20 cellular contexts compared by ENCODE assay signal in the genomic region with DNA sequence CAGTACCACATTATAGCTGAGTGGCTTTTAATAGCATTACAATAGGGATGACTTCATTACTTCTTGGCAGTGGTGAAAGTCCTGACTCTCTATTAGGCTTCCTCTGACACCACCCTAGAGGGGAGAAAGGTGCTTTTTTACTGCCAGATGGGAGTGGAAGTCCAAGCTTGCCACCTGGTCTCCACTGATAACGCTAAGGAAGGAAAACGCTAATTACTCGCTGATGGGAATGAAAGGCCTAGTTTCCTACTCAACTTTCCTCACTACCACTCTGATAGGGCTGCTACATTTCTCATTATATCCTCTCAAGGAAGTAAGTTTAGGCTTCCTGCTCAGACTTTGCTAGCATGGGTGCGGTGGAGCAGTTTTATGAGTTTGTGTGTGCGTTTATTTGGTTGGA.
A peak's percentile ranks its signal among the peaks of the same experiment; 100 is the strongest.
DNase-seq lines count a peak whose midpoint lies in the region; ATAC-seq, FAIRE-seq and TF ChIP-seq lines count a peak whose summit lies in the region.
"Had no signal": no experiment of that assay in that cellular context is flagged by ENCODE, and none has a peak within 500 bp of the region (broad histone marks: within the 10 kb centered on the region; RNA-seq: fewer than 3 reads in every experiment).

No MANE protein-coding gene starts in this region.

- no peaks in the 10 kb centered on the region for H3K9me1 ChIP-seq in endothelial cell of umbilical vein (replicated peaks; ENCODE audit: control insufficient read depth, extremely low read depth, insufficient read depth, low read length)

- intact Hi-C loops in body of pancreas (cut with DNase I) (no loop called here), endothelial cell of umbilical vein (cut with micrococcal nuclease) (loop anchor here (1.0 to 10.0 kb wide), 2 partner anchors 270 to 692 kb away; no protein-coding TSS in a partner anchor), spleen (cut with DNase I; ENCODE audit: low total_unique reads) (no loop called here)

- no peaks in the 10 kb centered on the region for H3K79me2 ChIP-seq in endothelial cell of umbilical vein (ENCODE audit: control insufficient read depth, insufficient read depth, low read length)

- H2AFZ ChIP-seq in endothelial cell of umbilical vein (ENCODE audit: low read depth, low read length) = no peak overlapping the region
- H2AFZ ChIP-seq: GM23338, PC-9 had no signal

- no peaks in the 10 kb centered on the region for H4K20me1 ChIP-seq in endothelial cell of umbilical vein (replicated peaks; ENCODE audit: control insufficient read depth, extremely low read depth, insufficient read depth, low read length)

- H3K27me3 ChIP-seq in body of pancreas = no peaks in the 10 kb centered on the region
- no peaks in the 10 kb centered on the region for H3K27me3 ChIP-seq in endothelial cell of umbilical vein (ENCODE audit: control insufficient read depth in 2 of 2, insufficient read depth in 2 of 2, low read length in 2 of 2)
- H3K27me3 ChIP-seq in spleen (replicated peaks in 1 of 7) = peaks cover 0 to 15% (median 0%) of the 10 kb centered on the region in 7 donors

- H3K27ac ChIP-seq in body of pancreas = no peak overlapping the region
- no peak overlapping the region for H3K27ac ChIP-seq in endothelial cell of umbilical vein (ENCODE audit: insufficient read depth, low read depth, low read length)
- peak overlapping the region in 6 of 8 donors; percentile 11 to 68 (median 50) for H3K27ac ChIP-seq in spleen
- H3K27ac ChIP-seq: C4-2B, PC-9 had no signal

- CTCF ChIA-PET in endothelial cell of umbilical vein (lab: Charles Lee) = no interaction called here

- dilution Hi-C loops in endothelial cell of umbilical vein (cut with MboI; ENCODE audit: extremely low pct_ligation_motif_present, low sequenced_read_pairs) = no loop called here

- FAIRE-seq in endothelial cell of umbilical vein (lab: Jason Lieb, UNC) = no peak
- FAIRE-seq: GM12891, GM18507 had no signal

- H3K9me3 ChIP-seq in body of pancreas (no peaks in the 10 kb centered on the region), endothelial cell of umbilical vein (replicated peaks; ENCODE audit: control insufficient read depth, insufficient read depth, low read length) (no peaks in the 10 kb centered on the region), spleen (peaks cover 0 to 12% (median 0%) of the 10 kb centered on the region in 8 donors)

- TF ChIP-seq POLR2A in body of pancreas (IDR thresholded peaks at IDR 0.05) = no peak
- no peak for TF ChIP-seq POLR2A in endothelial cell of umbilical vein (IDR thresholded peaks at IDR 0.05; ENCODE audit: low read depth, low read length)
- no peak for TF ChIP-seq POLR2A in spleen (IDR thresholded peaks at IDR 0.05)

- H3K9ac ChIP-seq in endothelial cell of umbilical vein (replicated peaks; ENCODE audit: extremely low read depth, insufficient read depth, low read length) = no peak overlapping the region

- H3K4me3 ChIP-seq in body of pancreas = no peak overlapping the region
- no peak overlapping the region for H3K4me3 ChIP-seq in endothelial cell of umbilical vein (replicated peaks in 1 of 3; ENCODE audit: insufficient read depth in 1 of 3, low read depth in 1 of 3, low read length in 3 of 3)
- H3K4me3 ChIP-seq in spleen = no peak overlapping the region
- H3K4me3 ChIP-seq: GM23338, PC-9 had no signal

- H3K36me3 ChIP-seq in body of pancreas (replicated peaks in 1 of 2; ENCODE audit: insufficient read depth in 1 of 2, low read depth in 2 of 2) (no peaks in the 10 kb centered on the region), endothelial cell of umbilical vein (ENCODE audit: control insufficient read depth in 2 of 2, extremely low read depth in 1 of 2, insufficient read depth in 2 of 2, low read length in 2 of 2) (no peaks in the 10 kb centered on the region), spleen (no peaks in the 10 kb centered on the region)

- H3K4me1 ChIP-seq in body of pancreas = no peaks in the 10 kb centered on the region
- H3K4me1 ChIP-seq in endothelial cell of umbilical vein (ENCODE audit: control insufficient read depth, extremely low read depth, insufficient read depth, low read length) = no peaks in the 10 kb centered on the region
- H3K4me1 ChIP-seq in spleen = no peaks in the 10 kb centered on the region

- WGBS in body of pancreas, 2 donors = 55 to 73% methylated on average over 5 of the region's 5 CpGs
- WGBS in spleen, 5 donors = 15 to 50% (median 34%) methylated on average over 5 of the region's 5 CpGs

- no peak for TF ChIP-seq CTCF in body of pancreas (IDR thresholded peaks at IDR 0.05)
- TF ChIP-seq CTCF in endothelial cell of umbilical vein (IDR thresholded peaks at IDR 0.05; ENCODE audit: extremely low read depth in 1 of 2, insufficient read depth in 1 of 2, low read depth in 1 of 2, low read length in 2 of 2) = no peak
- TF ChIP-seq CTCF in spleen (IDR thresholded peaks at IDR 0.05 in 8 of 11, conservative IDR thresholded peaks at IDR 0.05 in 3 of 11) = no peak

- POLR2A ChIA-PET in endothelial cell of umbilical vein (lab: Charles Lee) = no interaction called here

- no TSS peak for BruUV-seq in endothelial cell of umbilical vein (replicated peaks; lab: Mats Ljungman, UMichigan)

- H3K4me2 ChIP-seq in endothelial cell of umbilical vein (ENCODE audit: insufficient read depth, low read length) = no peak overlapping the region
- H3K4me2 ChIP-seq: GM23338, PC-9 had no signal

- ATAC-seq in body of pancreas (peak; percentile 38), SK-N-SH treated with all-trans-retinoic acid at 6 μM for 48 hours (no peak)
- ATAC-seq: GM23338, HCT116 had no signal

- DNase-seq in body of pancreas = no peak
- peak; percentile 85 for DNase-seq in endothelial cell of umbilical vein (ENCODE audit: low read depth, low spot score)
- DNase-seq in lung microvascular endothelial cell (ENCODE audit: low read depth in 2 of 2) = peak; percentile 20 to 78
- DNase-seq in spleen = no peak
- DNase-seq in Kasumi-1 (lab: John Stamatoyannopoulos, UW) = no peak
- no peak for DNase-seq in SW480 (ENCODE audit: low spot score)
- DNase-seq: DMS 273 treated with DMSO at 0.1 percent for 48 hours, GF-D8, NCI-H1417 treated with DMSO at 0.1 percent for 48 hours, NCI-H1930, NCI-H2171, NCI-H446, NCI-H748 treated with DMSO at 0.1 percent for 48 hours, PC-9 had no signal

TF ChIP-seq in endothelial cell of umbilical vein, 7 proteins besides CTCF, POLR2A, EP300 and RAD21:
- no peak for TF ChIP-seq FOS (IDR thresholded peaks at IDR 0.05; ENCODE audit: borderline replicate concordance, insufficient read depth, low read length)
- peak; percentile 49 for TF ChIP-seq JUN (IDR thresholded peaks at IDR 0.05; ENCODE audit: borderline replicate concordance, insufficient read depth, insufficient read length, low read depth)

TF ChIP-seq in SK-N-SH treated with all-trans-retinoic acid at 6 μM for 48 hours, 23 proteins besides CTCF, POLR2A, EP300 and RAD21 (continues in another document):
- TF ChIP-seq BACH2 (CRISPR knock-in tag; IDR thresholded peaks at IDR 0.05; ENCODE audit: borderline replicate concordance) = no peak
- no peak for TF ChIP-seq CSDC2 (CRISPR knock-in tag; IDR thresholded peaks at IDR 0.05)
- TF ChIP-seq ESRRG (CRISPR knock-in tag; IDR thresholded peaks at IDR 0.05) = no peak
- no peak for TF ChIP-seq ZNF565 (CRISPR knock-in tag; conservative IDR thresholded peaks at IDR 0.05; ENCODE audit: low read depth)
- TF ChIP-seq PPARA (CRISPR knock-in tag; IDR thresholded peaks at IDR 0.05; ENCODE audit: borderline replicate concordance) = no peak
- TF ChIP-seq OSR1 (CRISPR knock-in tag; IDR thresholded peaks at IDR 0.05) = no peak
- TF ChIP-seq, protein P1, sequence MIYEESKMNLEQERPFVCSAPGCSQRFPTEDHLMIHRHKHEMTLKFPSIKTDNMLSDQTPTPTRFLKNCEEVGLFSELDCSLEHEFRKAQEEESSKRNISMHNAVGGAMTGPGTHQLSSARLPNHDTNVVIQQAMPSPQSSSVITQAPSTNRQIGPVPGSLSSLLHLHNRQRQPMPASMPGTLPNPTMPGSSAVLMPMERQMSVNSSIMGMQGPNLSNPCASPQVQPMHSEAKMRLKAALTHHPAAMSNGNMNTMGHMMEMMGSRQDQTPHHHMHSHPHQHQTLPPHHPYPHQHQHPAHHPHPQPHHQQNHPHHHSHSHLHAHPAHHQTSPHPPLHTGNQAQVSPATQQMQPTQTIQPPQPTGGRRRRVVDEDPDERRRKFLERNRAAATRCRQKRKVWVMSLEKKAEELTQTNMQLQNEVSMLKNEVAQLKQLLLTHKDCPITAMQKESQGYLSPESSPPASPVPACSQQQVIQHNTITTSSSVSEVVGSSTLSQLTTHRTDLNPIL (CRISPR knock-in tag; IDR thresholded peaks at IDR 0.05; ENCODE audit: low read depth) = no peak
- no peak for TF ChIP-seq RARB (CRISPR knock-in tag; IDR thresholded peaks at IDR 0.05)
- no peak for TF ChIP-seq ISL1 (CRISPR knock-in tag; IDR thresholded peaks at IDR 0.05)
- TF ChIP-seq ARNTL (CRISPR knock-in tag; IDR thresholded peaks at IDR 0.05; ENCODE audit: borderline replicate concordance, low read depth) = no peak
- TF ChIP-seq ZNF70 (CRISPR knock-in tag; IDR thresholded peaks at IDR 0.05) = no peak
- TF ChIP-seq, protein P2, sequence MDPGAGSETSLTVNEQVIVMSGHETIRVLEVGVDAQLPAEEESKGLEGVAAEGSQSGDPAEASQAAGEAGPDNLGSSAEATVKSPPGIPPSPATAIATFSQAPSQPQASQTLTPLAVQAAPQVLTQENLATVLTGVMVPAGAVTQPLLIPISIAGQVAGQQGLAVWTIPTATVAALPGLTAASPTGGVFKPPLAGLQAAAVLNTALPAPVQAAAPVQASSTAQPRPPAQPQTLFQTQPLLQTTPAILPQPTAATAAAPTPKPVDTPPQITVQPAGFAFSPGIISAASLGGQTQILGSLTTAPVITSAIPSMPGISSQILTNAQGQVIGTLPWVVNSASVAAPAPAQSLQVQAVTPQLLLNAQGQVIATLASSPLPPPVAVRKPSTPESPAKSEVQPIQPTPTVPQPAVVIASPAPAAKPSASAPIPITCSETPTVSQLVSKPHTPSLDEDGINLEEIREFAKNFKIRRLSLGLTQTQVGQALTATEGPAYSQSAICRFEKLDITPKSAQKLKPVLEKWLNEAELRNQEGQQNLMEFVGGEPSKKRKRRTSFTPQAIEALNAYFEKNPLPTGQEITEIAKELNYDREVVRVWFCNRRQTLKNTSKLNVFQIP (CRISPR knock-in tag; IDR thresholded peaks at IDR 0.05; ENCODE audit: borderline replicate concordance, low read depth) = no peak
- no peak for TF ChIP-seq TOX (CRISPR knock-in tag; IDR thresholded peaks at IDR 0.05; ENCODE audit: borderline replicate concordance)
- TF ChIP-seq ZC3H10 (CRISPR knock-in tag; IDR thresholded peaks at IDR 0.05) = no peak
- TF ChIP-seq ZNF8 (CRISPR knock-in tag; IDR thresholded peaks at IDR 0.05) = no peak
- no peak for TF ChIP-seq ZFP30 (CRISPR knock-in tag; IDR thresholded peaks at IDR 0.05)

Comparison
In these comparisons a context has a peak if more than half of its experiments do, and no peak if none do; other contexts are left out.
1. DNase-seq: peak in endothelial cell of umbilical vein (single experiment) and lung microvascular endothelial cell (2 of 2); none in body of pancreas (0 of 4), spleen (single experiment), Kasumi-1 (0 of 2) and SW480 (single experiment).
2. H3K27ac ChIP-seq: peak in spleen (6 of 8); none in body of pancreas (0 of 4) and endothelial cell of umbilical vein (single experiment).